Comparison of ENCODE assay signal across 18 cellular contexts in the genomic region with DNA sequence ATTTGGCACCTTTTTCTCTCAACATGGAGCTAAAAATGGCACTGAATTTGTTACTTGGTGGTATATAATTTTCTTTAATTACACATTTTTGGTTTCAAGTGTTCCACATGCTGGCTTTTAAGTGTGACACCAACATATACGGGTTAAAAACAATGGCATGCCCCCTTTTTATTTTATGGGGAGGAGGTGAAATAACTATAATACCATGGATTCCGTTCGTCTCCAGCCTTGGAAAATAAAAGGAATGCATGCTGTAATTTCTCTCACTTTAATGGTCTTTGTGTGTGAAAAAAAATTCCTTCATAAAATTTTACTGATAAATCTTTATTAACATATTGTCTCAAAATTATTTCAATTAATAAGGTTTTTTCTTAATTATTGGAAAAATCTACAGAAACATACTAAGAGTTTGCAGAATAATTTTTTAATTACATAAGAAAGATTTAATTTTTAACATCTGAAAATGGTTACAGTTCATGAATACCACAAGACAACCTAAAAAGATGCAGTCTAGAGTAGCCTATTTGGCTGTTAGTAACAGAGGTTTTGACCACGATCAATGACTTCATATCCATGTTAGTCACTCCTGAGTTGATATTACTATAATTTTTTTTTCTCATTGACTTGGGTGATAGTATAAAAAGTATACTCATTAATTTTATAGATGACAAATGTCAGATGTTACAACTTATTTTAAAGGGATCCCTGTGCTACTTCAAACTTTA.
DNase-seq lines count a peak whose midpoint lies in the region; TF ChIP-seq lines count a peak whose summit lies in the region.
"Had no signal": no experiment of that assay in that cellular context is flagged by ENCODE, and none has a peak within 500 bp of the region (broad histone marks: within the 10 kb centered on the region; RNA-seq: fewer than 3 reads in every experiment).

No MANE protein-coding gene starts in this region.

- no peaks in the 10 kb centered on the region for H3K27me3 Mint-ChIP-seq in mesothelial cell of epicardium (ENCODE audit: low read depth)

- no peaks in the 10 kb centered on the region for H3K4me1 Mint-ChIP-seq in mesothelial cell of epicardium
- H3K4me1 Mint-ChIP-seq: neural crest cell had no signal

- peaks cover 18% of the 10 kb centered on the region for H3K9me3 Mint-ChIP-seq in mesothelial cell of epicardium

- no peaks in the 10 kb centered on the region for H3K36me3 ChIP-seq in brain microvascular endothelial cell (replicated peaks)
- H3K36me3 ChIP-seq in ovary: no peaks in the 10 kb centered on the region
- H3K36me3 ChIP-seq in MM.1S (replicated peaks; ENCODE audit: insufficient read depth, low read length): no peaks in the 10 kb centered on the region

- DNase-seq in AG04450 (ENCODE audit: low read depth, low spot score): no peak
- DNase-seq in HS-5 (ENCODE audit: low read depth): peak; percentile 18
- peak; percentile 61 for DNase-seq in brain microvascular endothelial cell
- no peak for DNase-seq in mesothelial cell of epicardium (ENCODE audit: low spot score in 2 of 2, unreplicated experiment in 2 of 2)
- DNase-seq in ovary: no peak
- no peak for DNase-seq in 8988T
- no peak for DNase-seq in NCI-H2196 treated with DMSO at 0.1 percent for 48 hours (lab: John Stamatoyannopoulos, UW; ENCODE audit: unreplicated experiment)
- DNase-seq in MM.1S: no peak
- DNase-seq: activated CD4-positive, alpha-beta T cell treated with anti-CD3 and anti-CD28 coated beads for 4 hours; activated effector memory CD4-positive, alpha-beta T cell treated with Interleukin-2 at 50 U/mL for 16 hours; amygdala; DMS79 treated with DMSO at 0.1 percent for 48 hours; hypothalamus; NCI-H1092; NCI-H2081 treated with DMSO at 0.1 percent for 48 hours; NCI-H524 had no signal

- no peak for TF ChIP-seq POLR2A in ovary (IDR thresholded peaks at IDR 0.05)

- H3K9ac ChIP-seq in MM.1S (ENCODE audit: low read length): no peak overlapping the region
- H3K9ac ChIP-seq: KMS-11 had no signal

- H3K4me3 ChIP-seq in AG04450 (ENCODE audit: low read depth, low read length) (no peak overlapping the region), brain microvascular endothelial cell (ENCODE audit: low read depth, low read length) (no peak overlapping the region), ovary (no peak overlapping the region), MM.1S (ENCODE audit: low read length) (no peak overlapping the region)

- peaks cover 3% of the 10 kb centered on the region; the same call in 1 of the 2 replicates for H3K9me3 ChIP-seq in AG04450 (ENCODE audit: control insufficient read depth, insufficient read depth, low read length)
- no peaks in the 10 kb centered on the region for H3K9me3 ChIP-seq in ovary
- no peaks in the 10 kb centered on the region for H3K9me3 ChIP-seq in MM.1S (replicated peaks; ENCODE audit: insufficient read depth, low read length)

- H3K9me2 ChIP-seq in MM.1S (replicated peaks; ENCODE audit: insufficient read depth, low read length): no peaks in the 10 kb centered on the region

- intact Hi-C loops in ovary (cut with DNase I): no loop called here

- H3K79me2 ChIP-seq in MM.1S (ENCODE audit: low read length): no peaks in the 10 kb centered on the region

- peak overlapping the region; percentile 61 for H3K27ac Mint-ChIP-seq in mesothelial cell of epicardium

- no peak overlapping the region for H3K4me2 ChIP-seq in MM.1S (ENCODE audit: low read depth, low read length)
- H3K4me2 ChIP-seq: KMS-11 had no signal

- no peak for TF ChIP-seq EP300 in ovary (IDR thresholded peaks at IDR 0.05)

- peaks cover 27% of the 10 kb centered on the region for H3K36me3 Mint-ChIP-seq in mesothelial cell of epicardium

- H3K4me1 ChIP-seq in ovary (ENCODE audit: insufficient read depth): no peaks in the 10 kb centered on the region
- H3K4me1 ChIP-seq in MM.1S (ENCODE audit: low read length): no peaks in the 10 kb centered on the region

- 55 to 70% (median 65%) methylated on average over 4 of the region's 4 CpGs for WGBS in ovary, 3 donors

- H3F3A ChIP-seq in MM.1S (ENCODE audit: insufficient read depth, low read length): no peaks in the 10 kb centered on the region

- no peak overlapping the region for H2AFZ ChIP-seq in MM.1S (ENCODE audit: low read length)

- no peaks in the 10 kb centered on the region for H4K20me1 ChIP-seq in MM.1S (ENCODE audit: insufficient read depth, low read length)

- CTCF ChIA-PET in AG04450 (lab: Charles Lee): no interaction called here

- in situ Hi-C loops in brain microvascular endothelial cell (cut with HindIII; ENCODE audit: low pct_ligation_motif_present, low sequenced_read_pairs): no loop called here

- H3K4me3 Mint-ChIP-seq in mesothelial cell of epicardium: no peak overlapping the region
- H3K4me3 Mint-ChIP-seq: neural crest cell had no signal

- no peaks in the 10 kb centered on the region for H3K27me3 ChIP-seq in AG04450 (ENCODE audit: control insufficient read depth, insufficient read depth, low read length)
- H3K27me3 ChIP-seq in brain microvascular endothelial cell (replicated peaks): no peaks in the 10 kb centered on the region
- H3K27me3 ChIP-seq in ovary: no peaks in the 10 kb centered on the region
- H3K27me3 ChIP-seq in MM.1S (replicated peaks; ENCODE audit: insufficient read depth, low read length): no peaks in the 10 kb centered on the region

- POLR2A ChIA-PET in AG04450 (lab: Yijun Ruan, JAX): no interaction called here

- H3K27ac ChIP-seq in AG04450 (ENCODE audit: low read depth, low read length): peak overlapping the region; percentile 93
- H3K27ac ChIP-seq in brain microvascular endothelial cell: peak overlapping the region; percentile 88
- H3K27ac ChIP-seq in ovary: no peak overlapping the region
- H3K27ac ChIP-seq in MM.1S (ENCODE audit: low read length): no peak overlapping the region
- H3K27ac ChIP-seq: KMS-11 had no signal

- TF ChIP-seq CTCF in AG04450 (IDR thresholded peaks at IDR 0.05; ENCODE audit: low read depth, low read length): no peak
- TF ChIP-seq CTCF in brain microvascular endothelial cell (IDR thresholded peaks at IDR 0.05; ENCODE audit: low read depth, low read length, missing control alignments): no peak
- TF ChIP-seq CTCF in mesothelial cell of epicardium (IDR thresholded peaks at IDR 0.05; ENCODE audit: unreplicated experiment): no peak
- TF ChIP-seq CTCF in ovary (IDR thresholded peaks at IDR 0.05): no peak
- TF ChIP-seq CTCF in MM.1S (IDR thresholded peaks at IDR 0.05; ENCODE audit: low read length): no peak

Comparison
In these comparisons a context has a peak if more than half of its experiments do, and no peak if none do; other contexts are left out.
1. DNase-seq: peak in HS-5 (single experiment) and brain microvascular endothelial cell (single experiment); none in AG04450 (single experiment), mesothelial cell of epicardium (0 of 2), ovary (0 of 5), 8988T (single experiment), NCI-H2196 treated with DMSO at 0.1 percent for 48 hours (single experiment) and MM.1S (single experiment).
2. H3K27ac ChIP-seq: peak in AG04450 (single experiment) and brain microvascular endothelial cell (single experiment); none in ovary (0 of 2) and MM.1S (single experiment).